19 cellular contexts compared by ENCODE assay signal in genomic region chr10:575312-576129, GRCh38.
DNase-seq lines count a peak whose midpoint lies in the region; ATAC-seq and TF ChIP-seq lines count a peak whose summit lies in the region.
"Had no signal": no experiment of that assay in that cellular context is flagged by ENCODE, and none has a peak within 500 bp of the region (broad histone marks: within the 10 kb centered on the region; RNA-seq: fewer than 3 reads in every experiment).

No MANE protein-coding gene starts in this region.

- DNase-seq in GM23248: no peak
- DNase-seq in adipocyte (ENCODE audit: low read depth): no peak
- no peak for DNase-seq in heart right ventricle
- DNase-seq in osteocyte (ENCODE audit: extremely low spot score, unreplicated experiment): no peak
- DNase-seq in DMS153 treated with DMSO at 0.1 percent for 48 hours (lab: John Stamatoyannopoulos, UW; ENCODE audit: unreplicated experiment): no peak
- DNase-seq in endodermal cell: no peak
- DNase-seq in NCI-H82 treated with DMSO at 0.1 percent for 48 hours (lab: John Stamatoyannopoulos, UW; ENCODE audit: unreplicated experiment): no peak
- DNase-seq: ACHN; activated CD4-positive, alpha-beta T cell treated with anti-CD3 and anti-CD28 coated beads, Interleukin-2, amount 10 ng/mL, durations not matched to agents 24 days and 14 days; activated naive CD8-positive, alpha-beta T cell treated with anti-CD3 and anti-CD28 coated beads, Interleukin-2, amount 50 U/mL, for 24 hours; erythroblast; NCI-H1417 treated with DMSO at 0.1 percent for 48 hours; NCI-H2171 treated with DMSO at 0.1 percent for 48 hours; NCI-H526 treated with DMSO at 0.1 percent for 48 hours; stimulated activated CD8-positive, alpha-beta memory T cell treated with anti-CD3 and anti-CD28 coated beads, Interleukin-4, amount 100 ng/mL, for 48 hours; uterus had no signal

- H3K4me3 ChIP-seq in GM23248: no peak overlapping the region
- peak overlapping the region; percentile 27 for H3K4me3 ChIP-seq in adipocyte (ENCODE audit: low read length)
- no peak overlapping the region for H3K4me3 ChIP-seq in heart right ventricle
- no peak overlapping the region for H3K4me3 ChIP-seq in endodermal cell (ENCODE audit: low read length)
- H3K4me3 ChIP-seq: uterus had no signal

- H3K27ac Mint-ChIP-seq in osteocyte (ENCODE audit: unreplicated experiment) (peak overlapping the region; percentile 56), endodermal cell (no peak overlapping the region)
- H3K27ac Mint-ChIP-seq: activated CD4-positive, alpha-beta T cell treated with anti-CD3 and anti-CD28 coated beads, Interleukin-2, amount 10 ng/mL, durations not matched to agents 24 days and 14 days; activated naive CD8-positive, alpha-beta T cell treated with anti-CD3 and anti-CD28 coated beads, Interleukin-2, amount 50 U/mL, for 24 hours; activated T-helper 17 cell treated with anti-CD3 and anti-CD28 coated beads, Interleukin-2, amount 50 U/mL, for 72 hours had no signal

- WGBS in GM23248 (ENCODE audit: low coverage in 1 of 2, low lambda C conversion rate in 2 of 2, missing lambda C conversion rate in 2 of 2), 2 experiments: 56 to 57% methylated on average over 17 of the region's 17 CpGs
- 54 to 63% methylated on average over 17 of the region's 17 CpGs for WGBS in heart right ventricle, 2 donors
- 89 to 91% methylated on average over 12 to 17 of the region's 17 CpGs for WGBS in endodermal cell (ENCODE audit: insufficient coverage in 1 of 2, insufficient read length in 1 of 2), 2 experiments

- in situ Hi-C loops in GM23248 (cut with MboI): no loop called here

- H2AFZ ChIP-seq in GM23248: no peak overlapping the region

- H3F3A ChIP-seq in GM23248 (ENCODE audit: insufficient read depth): peaks cover 35% of the 10 kb centered on the region

- H3K36me3 ChIP-seq in GM23248 (ENCODE audit: low read depth): no peaks in the 10 kb centered on the region
- no peaks in the 10 kb centered on the region for H3K36me3 ChIP-seq in adipocyte (ENCODE audit: control insufficient read depth, insufficient read depth, low read length, severe bottlenecking)
- no peaks in the 10 kb centered on the region for H3K36me3 ChIP-seq in heart right ventricle
- no peaks in the 10 kb centered on the region for H3K36me3 ChIP-seq in endodermal cell (ENCODE audit: control insufficient read depth, insufficient read depth, low read length)
- H3K36me3 ChIP-seq: uterus had no signal

- no peak overlapping the region for H3K4me2 ChIP-seq in GM23248 (ENCODE audit: unreplicated experiment)

- 0 out of 2 replicates have a peak, but pooled peaks cover 5% of the 10 kb centered on the region for H4K20me1 ChIP-seq in GM23248 (ENCODE audit: insufficient read depth)

- H3K9me3 ChIP-seq in GM23248 (ENCODE audit: low read depth): no peaks in the 10 kb centered on the region
- H3K9me3 ChIP-seq in adipocyte (ENCODE audit: control insufficient read depth, low read length): no peaks in the 10 kb centered on the region
- H3K9me3 ChIP-seq in heart right ventricle: peaks cover 0 to 12% (median 0%) of the 10 kb centered on the region in 11 donors
- no peaks in the 10 kb centered on the region for H3K9me3 ChIP-seq in endodermal cell (ENCODE audit: control insufficient read depth, low read length)
- H3K9me3 ChIP-seq: uterus had no signal

- H3K4me1 ChIP-seq in GM23248 (ENCODE audit: insufficient read depth) (peaks cover 33% of the 10 kb centered on the region), adipocyte (ENCODE audit: control insufficient read depth, insufficient read depth, low read length) (peaks cover 30% of the 10 kb centered on the region), heart right ventricle (peaks cover 0 to 28% (median 17%) of the 10 kb centered on the region in 9 donors), endodermal cell (ENCODE audit: control insufficient read depth, insufficient read depth, low read length) (no peaks in the 10 kb centered on the region)

- H3K4me1 Mint-ChIP-seq in osteocyte (ENCODE audit: unreplicated experiment) (peaks cover 26% of the 10 kb centered on the region), endodermal cell (peaks cover 3% of the 10 kb centered on the region)
- H3K4me1 Mint-ChIP-seq: activated CD4-positive, alpha-beta T cell treated with anti-CD3 and anti-CD28 coated beads, Interleukin-2, amount 10 ng/mL, durations not matched to agents 24 days and 14 days; activated naive CD8-positive, alpha-beta T cell treated with anti-CD3 and anti-CD28 coated beads, Interleukin-2, amount 50 U/mL, for 24 hours; activated T-helper 17 cell treated with anti-CD3 and anti-CD28 coated beads, Interleukin-2, amount 50 U/mL, for 72 hours had no signal

- H3K9me3 Mint-ChIP-seq in osteocyte (ENCODE audit: unreplicated experiment): no peaks in the 10 kb centered on the region
- peaks cover under 1% of the 10 kb centered on the region for H3K9me3 Mint-ChIP-seq in endodermal cell
- H3K9me3 Mint-ChIP-seq: activated CD4-positive, alpha-beta T cell treated with anti-CD3 and anti-CD28 coated beads, Interleukin-2, amount 10 ng/mL, durations not matched to agents 24 days and 14 days had no signal

- H3K9ac ChIP-seq in GM23248 (no peak overlapping the region), adipocyte (ENCODE audit: low read length) (no peak overlapping the region), endodermal cell (ENCODE audit: extremely low read depth, low read length, poor library complexity, severe bottlenecking) (no peak overlapping the region)

- H3K4me3 Mint-ChIP-seq in osteocyte (ENCODE audit: unreplicated experiment) (no peak overlapping the region), endodermal cell (no peak overlapping the region)
- H3K4me3 Mint-ChIP-seq: activated CD4-positive, alpha-beta T cell treated with anti-CD3 and anti-CD28 coated beads, Interleukin-2, amount 10 ng/mL, durations not matched to agents 24 days and 14 days; activated naive CD8-positive, alpha-beta T cell treated with anti-CD3 and anti-CD28 coated beads, Interleukin-2, amount 50 U/mL, for 24 hours; activated T-helper 17 cell treated with anti-CD3 and anti-CD28 coated beads, Interleukin-2, amount 50 U/mL, for 72 hours had no signal

- no peak for TF ChIP-seq CTCF in heart right ventricle (IDR thresholded peaks at IDR 0.05)
- TF ChIP-seq CTCF in osteocyte (IDR thresholded peaks at IDR 0.05): no peak
- TF ChIP-seq CTCF in endodermal cell (conservative IDR thresholded peaks at IDR 0.05): no peak

- intact Hi-C loops in heart right ventricle (cut with DNase I): no loop called here

- ATAC-seq in heart right ventricle (peak in 7 of 8 donors; percentile 25 to 70 (median 47)), GM21529 (IDR thresholded peaks at IDR 0.05; ENCODE audit: unreplicated experiment) (no peak)
- ATAC-seq: activated naive CD8-positive, alpha-beta T cell treated with anti-CD3 and anti-CD28 coated beads, Interleukin-2, amount 50 U/mL, for 24 hours; activated T-helper 17 cell treated with anti-CD3 and anti-CD28 coated beads, Interleukin-2, amount 50 U/mL, for 72 hours had no signal

- H3K9me2 ChIP-seq in GM23248 (ENCODE audit: insufficient read depth): no peaks in the 10 kb centered on the region

- H3K27ac ChIP-seq in GM23248 (peak overlapping the region; percentile 36; the same call in 1 of the 2 replicates), heart right ventricle (no peak overlapping the region), endodermal cell (ENCODE audit: low read depth, low read length) (no peak overlapping the region)
- H3K27ac ChIP-seq: C4-2B, uterus had no signal

- peaks cover 99% of the 10 kb centered on the region for H3K79me2 ChIP-seq in GM23248 (ENCODE audit: insufficient read depth)

- H3K27me3 ChIP-seq in GM23248 (replicated peaks; ENCODE audit: insufficient read depth): no peaks in the 10 kb centered on the region
- H3K27me3 ChIP-seq in adipocyte (replicated peaks; ENCODE audit: control insufficient read depth, insufficient read depth, low read length): no peaks in the 10 kb centered on the region
- H3K27me3 ChIP-seq in heart right ventricle: no peaks in the 10 kb centered on the region
- H3K27me3 ChIP-seq in endodermal cell (ENCODE audit: control insufficient read depth, insufficient read depth, low read length, poor library complexity, severe bottlenecking): no peaks in the 10 kb centered on the region
- H3K27me3 ChIP-seq: uterus had no signal

- H3K27me3 Mint-ChIP-seq in osteocyte (ENCODE audit: unreplicated experiment) (no peaks in the 10 kb centered on the region), endodermal cell (ENCODE audit: insufficient read depth) (no peaks in the 10 kb centered on the region)

- H3K36me3 Mint-ChIP-seq in osteocyte (ENCODE audit: unreplicated experiment) (no peaks in the 10 kb centered on the region), endodermal cell (ENCODE audit: low read depth) (peaks cover under 1% of the 10 kb centered on the region)
